18 cellular contexts compared by ENCODE assay signal in the genomic region with DNA sequence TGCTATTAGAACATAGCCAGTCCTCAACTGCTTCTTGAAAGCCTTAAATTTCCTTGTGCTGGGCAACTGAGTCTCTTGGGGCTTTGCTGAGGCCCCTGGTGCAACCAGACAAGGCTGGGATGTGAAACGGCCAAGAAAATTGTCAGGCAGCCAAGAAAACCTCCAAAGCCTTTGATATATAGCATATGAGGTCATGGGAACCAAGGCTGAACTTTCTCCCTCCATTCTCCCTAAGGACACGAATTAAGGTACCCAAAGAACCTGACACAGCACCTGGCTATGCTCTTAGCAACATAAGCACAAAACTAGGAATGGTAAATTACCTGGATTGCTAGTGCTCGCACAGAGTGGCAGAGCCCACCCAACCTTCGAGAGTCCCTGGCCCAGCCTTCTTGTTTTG.
DNase-seq lines count a peak whose midpoint lies in the region; TF ChIP-seq lines count a peak whose summit lies in the region.
"Had no signal": no experiment of that assay in that cellular context is flagged by ENCODE, and none has a peak within 500 bp of the region (broad histone marks: within the 10 kb centered on the region; RNA-seq: fewer than 3 reads in every experiment).

No MANE protein-coding gene starts in this region.

- H3K9me3 Mint-ChIP-seq in activated naive CD4-positive, alpha-beta T cell treated with anti-CD3 and anti-CD28 coated beads, Interleukin-2, amount 10 ng/mL, durations not matched to agents 7 days and 5 days = no peaks in the 10 kb centered on the region
- H3K9me3 Mint-ChIP-seq: neural progenitor cell had no signal

- H3K36me3 Mint-ChIP-seq in activated naive CD4-positive, alpha-beta T cell treated with anti-CD3 and anti-CD28 coated beads, Interleukin-2, amount 10 ng/mL, durations not matched to agents 7 days and 5 days = no peaks in the 10 kb centered on the region
- H3K36me3 Mint-ChIP-seq: neural progenitor cell had no signal

- H3K27ac Mint-ChIP-seq in activated naive CD4-positive, alpha-beta T cell treated with anti-CD3 and anti-CD28 coated beads, Interleukin-2, amount 10 ng/mL, durations not matched to agents 7 days and 5 days = no peak overlapping the region
- H3K27ac Mint-ChIP-seq: neural progenitor cell had no signal

- no peak overlapping the region for H3K4me3 ChIP-seq in cardiac fibroblast (replicated peaks in 1 of 2; ENCODE audit: low read depth in 2 of 2, low read length in 2 of 2)
- H3K4me3 ChIP-seq: neural progenitor cell, Peyer's patch, psoas muscle, smooth muscle cell, stomach, upper lobe of left lung had no signal

- DNase-seq in Daoy (ENCODE audit: low read depth) = peak; percentile 29
- DNase-seq in M059J (ENCODE audit: low read depth) = peak; percentile 30
- DNase-seq in cardiac fibroblast (ENCODE audit: low read depth in 2 of 2) = peak; percentile 1 to 3
- peak; percentile 11 for DNase-seq in myocyte (ENCODE audit: low read depth)
- no peak for DNase-seq in NCI-H2196 (lab: John Stamatoyannopoulos, UW; ENCODE audit: unreplicated experiment)
- no peak for DNase-seq in activated naive CD4-positive, alpha-beta T cell treated with anti-CD3 and anti-CD28 coated beads, Interleukin-2, amount 10 ng/mL, durations not matched to agents 7 days and 5 days
- DNase-seq in NCI-H2081 (lab: John Stamatoyannopoulos, UW) = no peak
- DNase-seq: activated CD4-positive, alpha-beta T cell treated with anti-CD3 and anti-CD28 coated beads, Interleukin-2, amount 50 U/mL, for 48 hours; activated effector memory CD4-positive, alpha-beta T cell treated with Interleukin-2 at 50 U/mL for 16 hours; central memory CD4-positive, alpha-beta T cell; DMS79 treated with DMSO at 0.1 percent for 48 hours; Peyer's patch; psoas muscle; stimulated activated CD4-positive, alpha-beta T cell treated with anti-CD3 and anti-CD28 coated beads, Interleukin-2, amount 100 ng/mL, for 48 hours; stomach; upper lobe of left lung had no signal

- no peak overlapping the region for H3K4me3 Mint-ChIP-seq in activated naive CD4-positive, alpha-beta T cell treated with anti-CD3 and anti-CD28 coated beads, Interleukin-2, amount 10 ng/mL, durations not matched to agents 7 days and 5 days
- H3K4me3 Mint-ChIP-seq: neural progenitor cell had no signal

- TF ChIP-seq CTCF in cardiac fibroblast (IDR thresholded peaks at IDR 0.05; ENCODE audit: low read depth, low read length) = no peak

- CTCF ChIA-PET in activated naive CD4-positive, alpha-beta T cell treated with anti-CD3 and anti-CD28 coated beads, Interleukin-2, amount 10 ng/mL, durations not matched to agents 7 days and 5 days (lab: Charles Lee) = no interaction called here

- no peaks in the 10 kb centered on the region for H3K27me3 Mint-ChIP-seq in activated naive CD4-positive, alpha-beta T cell treated with anti-CD3 and anti-CD28 coated beads, Interleukin-2, amount 10 ng/mL, durations not matched to agents 7 days and 5 days

- no peaks in the 10 kb centered on the region for H3K4me1 Mint-ChIP-seq in activated naive CD4-positive, alpha-beta T cell treated with anti-CD3 and anti-CD28 coated beads, Interleukin-2, amount 10 ng/mL, durations not matched to agents 7 days and 5 days

Comparison
In these comparisons a context has a peak if more than half of its experiments do, and no peak if none do; other contexts are left out.
1. DNase-seq: peak in Daoy (single experiment), M059J (single experiment), cardiac fibroblast (2 of 2) and myocyte (single experiment); none in NCI-H2196 (single experiment), activated naive CD4-positive, alpha-beta T cell treated with anti-CD3 and anti-CD28 coated beads, Interleukin-2, amount 10 ng/mL, durations not matched to agents 7 days and 5 days (single experiment) and NCI-H2081 (0 of 2).